8 cellular contexts compared by ENCODE assay signal in genomic region chrX:14027511-14028019, GRCh38. TPM values are rescaled to one million over a fixed set of nuclear protein-coding genes. Genes with fewer than 3 reads are reported as not detected.
DNase-seq lines count a peak whose midpoint lies in the region; ATAC-seq and TF ChIP-seq lines count a peak whose summit lies in the region.

No MANE protein-coding gene starts in this region.

- peak overlapping the region; percentile 83 for H3K4me3 ChIP-seq in ACC112 (ENCODE audit: low read depth, low read length)
- H3K4me3 ChIP-seq in osteoblast (ENCODE audit: insufficient read depth, low read length) = no peak overlapping the region
- no peak overlapping the region for H3K4me3 ChIP-seq in WERI-Rb-1 (ENCODE audit: low read depth, low read length)
- H3K4me3 ChIP-seq in H7 (ENCODE audit: insufficient read depth, low read depth, low read length) = no peak overlapping the region

- H3K9me3 ChIP-seq in osteoblast (ENCODE audit: low read depth, low read length) = no peaks in the 10 kb centered on the region
- no peaks in the 10 kb centered on the region for H3K9me3 ChIP-seq in WERI-Rb-1 (ENCODE audit: severe bottlenecking)

- peak overlapping the region; percentile 95 for H3K27ac ChIP-seq in ACC112 (ENCODE audit: low read depth, low read length)
- H3K27ac ChIP-seq in osteoblast (ENCODE audit: low read depth, low read length) = peak overlapping the region; percentile 90
- H3K27ac ChIP-seq in WERI-Rb-1 = no peak overlapping the region

- H2AFZ ChIP-seq in ACC112 (ENCODE audit: low read length, unreplicated experiment) (peak overlapping the region; percentile 62), osteoblast (ENCODE audit: low read length) (no peak overlapping the region)

- DNase-seq in astrocyte of the hippocampus (ENCODE audit: low read depth, low spot score) (peak; percentile 56), osteoblast (ENCODE audit: insufficient read length, low spot score, missing footprints) (peak; percentile 74), WERI-Rb-1 (no peak), NCI-H1105 (lab: John Stamatoyannopoulos, UW) (no peak), H7 (no peak)

- ATAC-seq in GM18907 (IDR thresholded peaks at IDR 0.05; ENCODE audit: unreplicated experiment) (peak; percentile 46), HG03558 (IDR thresholded peaks at IDR 0.05; ENCODE audit: extremely low read depth, unreplicated experiment) (peak; percentile 49)

- H3K79me2 ChIP-seq in ACC112 (ENCODE audit: control insufficient read depth, insufficient read depth, low read length, unreplicated experiment) (peaks cover 30% of the 10 kb centered on the region), osteoblast (ENCODE audit: insufficient read depth, low read length) (peaks cover 16% of the 10 kb centered on the region)

- TF ChIP-seq CTCF in osteoblast (IDR thresholded peaks at IDR 0.05; ENCODE audit: extremely low read depth, low read depth, low read length) (no peak), WERI-Rb-1 (IDR thresholded peaks at IDR 0.05; ENCODE audit: low read depth, low read length) (no peak)

- H3K36me3 ChIP-seq in ACC112 (ENCODE audit: insufficient read depth, low read length) (no peaks in the 10 kb centered on the region; the same call in 1 of the 2 replicates), osteoblast (ENCODE audit: insufficient read depth, low read length) (no peaks in the 10 kb centered on the region), WERI-Rb-1 (no peaks in the 10 kb centered on the region), H7 (replicated peaks; ENCODE audit: control insufficient read depth, insufficient read depth, low read length) (no peaks in the 10 kb centered on the region)

- peaks cover 6% of the 10 kb centered on the region for H4K20me1 ChIP-seq in osteoblast (ENCODE audit: insufficient read depth, low read length)

- H3K27me3 ChIP-seq in ACC112 (ENCODE audit: insufficient read depth, low read length) = no peaks in the 10 kb centered on the region
- no peaks in the 10 kb centered on the region for H3K27me3 ChIP-seq in osteoblast (ENCODE audit: insufficient read depth, low read length)
- no peaks in the 10 kb centered on the region for H3K27me3 ChIP-seq in WERI-Rb-1 (ENCODE audit: insufficient read depth, low read depth, severe bottlenecking)
- H3K27me3 ChIP-seq in H7 (ENCODE audit: control insufficient read depth, insufficient read depth, low read length) = no peaks in the 10 kb centered on the region

- peak overlapping the region; percentile 95 for H3K4me2 ChIP-seq in osteoblast (ENCODE audit: insufficient read depth, low read length)

- H3K4me1 ChIP-seq in ACC112 (ENCODE audit: control insufficient read depth, insufficient read depth, low read length, unreplicated experiment) (peaks cover 33% of the 10 kb centered on the region), osteoblast (ENCODE audit: insufficient read depth, low read length) (peaks cover 29% of the 10 kb centered on the region)

RNA-seq across cellular contexts. Expression of gene GEMIN8, which starts 2.1 kb away (rescaled TPM):
- total RNA-seq in osteoblast = 17.0 and 22.7 TPM in 2 replicates
- 34.1 and 52.1 TPM in 2 replicates for total RNA-seq in H7 (2014; rRNA removed; shearing (Covaris generic))

Comparison
In these comparisons a context has a peak if more than half of its experiments do, and no peak if none do; other contexts are left out.
1. DNase-seq: peak in astrocyte of the hippocampus (single experiment) and osteoblast (single experiment); none in WERI-Rb-1 (single experiment), NCI-H1105 (single experiment) and H7 (single experiment).